Comparison of ENCODE assay signal across 12 cellular contexts in genomic region chr6:134730013-134730412, GRCh38.
"Had no signal": no experiment of that assay in that cellular context is flagged by ENCODE, and none has a peak within 500 bp of the region (broad histone marks: within the 10 kb centered on the region; RNA-seq: fewer than 3 reads in every experiment).

No MANE protein-coding gene starts in this region.

- H3K4me3 ChIP-seq: lower lobe of right lung, thyroid gland had no signal

- H3K4me1 ChIP-seq: thyroid gland had no signal

- DNase-seq: activated CD4-positive, alpha-beta memory T cell treated with anti-CD3 and anti-CD28 coated beads, Interleukin-2, amount 10 ng/mL, durations not matched to agents 7 days and 5 days; activated CD4-positive, alpha-beta T cell treated with anti-CD3 and anti-CD28 coated beads for 36 hours; activated CD8-positive, alpha-beta memory T cell treated with anti-CD3 and anti-CD28 coated beads, Interleukin-2, amount 10 ng/mL, durations not matched to agents 7 days and 5 days; activated naive CD8-positive, alpha-beta T cell treated with anti-CD3 and anti-CD28 coated beads for 36 hours; amygdala; effector memory CD8-positive, alpha-beta T cell; lower lobe of right lung; nephron progenitor cell; occipital lobe; retina; stimulated activated naive B cell treated with anti-CD40 and anti-IgM and Interleukin-4, amounts not matched to agents 10 μg/mL and 1 μg/mL and 100 μg/mL, for 72 hours; thyroid gland had no signal

- H3K27ac ChIP-seq: lower lobe of right lung, thyroid gland had no signal

- H3K4me1 Mint-ChIP-seq: activated CD4-positive, alpha-beta memory T cell treated with anti-CD3 and anti-CD28 coated beads, Interleukin-2, amount 10 ng/mL, durations not matched to agents 7 days and 5 days; activated CD4-positive, alpha-beta T cell treated with anti-CD3 and anti-CD28 coated beads for 36 hours; activated CD8-positive, alpha-beta memory T cell treated with anti-CD3 and anti-CD28 coated beads, Interleukin-2, amount 10 ng/mL, durations not matched to agents 7 days and 5 days; activated naive CD8-positive, alpha-beta T cell treated with anti-CD3 and anti-CD28 coated beads for 36 hours; nephron progenitor cell; stimulated activated naive B cell treated with anti-CD40 and anti-IgM and Interleukin-4, amounts not matched to agents 10 μg/mL and 1 μg/mL and 100 μg/mL, for 72 hours had no signal

- H3K36me3 ChIP-seq: lower lobe of right lung, thyroid gland had no signal

- H3K9me3 Mint-ChIP-seq: activated CD4-positive, alpha-beta memory T cell treated with anti-CD3 and anti-CD28 coated beads, Interleukin-2, amount 10 ng/mL, durations not matched to agents 7 days and 5 days; activated naive CD8-positive, alpha-beta T cell treated with anti-CD3 and anti-CD28 coated beads for 36 hours; effector memory CD8-positive, alpha-beta T cell; stimulated activated naive B cell treated with anti-CD40 and anti-IgM and Interleukin-4, amounts not matched to agents 10 μg/mL and 1 μg/mL and 100 μg/mL, for 72 hours had no signal

- ATAC-seq: activated CD4-positive, alpha-beta T cell treated with anti-CD3 and anti-CD28 coated beads for 36 hours; activated CD8-positive, alpha-beta memory T cell treated with anti-CD3 and anti-CD28 coated beads, Interleukin-2, amount 10 ng/mL, durations not matched to agents 7 days and 5 days; effector memory CD8-positive, alpha-beta T cell; lower lobe of right lung; stimulated activated naive B cell treated with anti-CD40 and anti-IgM and Interleukin-4, amounts not matched to agents 10 μg/mL and 1 μg/mL and 100 μg/mL, for 72 hours had no signal

- H3K9me3 ChIP-seq: lower lobe of right lung, thyroid gland had no signal

- H3K36me3 Mint-ChIP-seq: activated CD8-positive, alpha-beta memory T cell treated with anti-CD3 and anti-CD28 coated beads, Interleukin-2, amount 10 ng/mL, durations not matched to agents 7 days and 5 days; activated naive CD8-positive, alpha-beta T cell treated with anti-CD3 and anti-CD28 coated beads for 36 hours; stimulated activated naive B cell treated with anti-CD40 and anti-IgM and Interleukin-4, amounts not matched to agents 10 μg/mL and 1 μg/mL and 100 μg/mL, for 72 hours had no signal

- H3K27ac Mint-ChIP-seq: activated CD4-positive, alpha-beta memory T cell treated with anti-CD3 and anti-CD28 coated beads, Interleukin-2, amount 10 ng/mL, durations not matched to agents 7 days and 5 days; activated CD4-positive, alpha-beta T cell treated with anti-CD3 and anti-CD28 coated beads for 36 hours; activated CD8-positive, alpha-beta memory T cell treated with anti-CD3 and anti-CD28 coated beads, Interleukin-2, amount 10 ng/mL, durations not matched to agents 7 days and 5 days; activated naive CD8-positive, alpha-beta T cell treated with anti-CD3 and anti-CD28 coated beads for 36 hours; effector memory CD8-positive, alpha-beta T cell; nephron progenitor cell; stimulated activated naive B cell treated with anti-CD40 and anti-IgM and Interleukin-4, amounts not matched to agents 10 μg/mL and 1 μg/mL and 100 μg/mL, for 72 hours had no signal

- H3K27me3 ChIP-seq: thyroid gland had no signal

- H3K4me3 Mint-ChIP-seq: activated CD4-positive, alpha-beta memory T cell treated with anti-CD3 and anti-CD28 coated beads, Interleukin-2, amount 10 ng/mL, durations not matched to agents 7 days and 5 days; activated CD4-positive, alpha-beta T cell treated with anti-CD3 and anti-CD28 coated beads for 36 hours; activated CD8-positive, alpha-beta memory T cell treated with anti-CD3 and anti-CD28 coated beads, Interleukin-2, amount 10 ng/mL, durations not matched to agents 7 days and 5 days; activated naive CD8-positive, alpha-beta T cell treated with anti-CD3 and anti-CD28 coated beads for 36 hours; effector memory CD8-positive, alpha-beta T cell; nephron progenitor cell; stimulated activated naive B cell treated with anti-CD40 and anti-IgM and Interleukin-4, amounts not matched to agents 10 μg/mL and 1 μg/mL and 100 μg/mL, for 72 hours had no signal
